1 cellular context compared by ENCODE assay signal in genomic region chr16:57341441-57342303, GRCh38.
A peak's percentile ranks its signal among the peaks of the same experiment; 100 is the strongest.
TF ChIP-seq lines count a peak whose summit lies in the region.

No MANE protein-coding gene starts in this region.

TF ChIP-seq in HEK293, 187 proteins besides CTCF, POLR2A, EP300 and RAD21 (continues in another document):
- TF ChIP-seq ZNF10 (tag by site-specific recombination; IDR thresholded peaks at IDR 0.05) (0 out of 2 replicates have a peak, but pooled peaks have one; percentile 11), SP7 (tag by site-specific recombination; IDR thresholded peaks at IDR 0.05) (peak; percentile 51; the same call in 1 of the 2 replicates), BCL6B (tag by site-specific recombination; IDR thresholded peaks at IDR 0.05) (no peak), ZNF510 (tag by site-specific recombination; IDR thresholded peaks at IDR 0.05; ENCODE audit: insufficient replicate concordance) (no peak), ZNF404 (tag by site-specific recombination; IDR thresholded peaks at IDR 0.05) (no peak), TCF7L2 (IDR thresholded peaks at IDR 0.05; ENCODE audit: borderline replicate concordance, low read depth, low read length) (no peak), ZNF239 (tag by site-specific recombination; IDR thresholded peaks at IDR 0.05) (no peak), ZNF18 (tag by site-specific recombination; IDR thresholded peaks at IDR 0.05) (no peak), ZNF48 (tag by site-specific recombination; IDR thresholded peaks at IDR 0.05) (no peak), KLF7 (tag by site-specific recombination; IDR thresholded peaks at IDR 0.05; ENCODE audit: borderline replicate concordance) (no peak), ZNF16 (tag by site-specific recombination; IDR thresholded peaks at IDR 0.05; ENCODE audit: low read depth) (no peak), KLF10 (tag by site-specific recombination; IDR thresholded peaks at IDR 0.05) (no peak), ZNF521 (tag by site-specific recombination; IDR thresholded peaks at IDR 0.05) (no peak), GLI4 (tag by site-specific recombination; IDR thresholded peaks at IDR 0.05) (no peak), ZFP3 (tag by site-specific recombination; IDR thresholded peaks at IDR 0.05; ENCODE audit: low read depth) (no peak), ZBTB1 (tag by site-specific recombination; IDR thresholded peaks at IDR 0.05) (no peak), ZNF140 (tag by site-specific recombination; IDR thresholded peaks at IDR 0.05) (no peak), ZNF843 (tag by site-specific recombination; IDR thresholded peaks at IDR 0.05) (0 out of 2 replicates have a peak, but pooled peaks have one; percentile 17), ZNF311 (tag by site-specific recombination; IDR thresholded peaks at IDR 0.05; ENCODE audit: borderline replicate concordance) (no peak), ZNF266 (tag by site-specific recombination; IDR thresholded peaks at IDR 0.05; ENCODE audit: low read depth) (no peak), ZNF121 (tag by site-specific recombination; IDR thresholded peaks at IDR 0.05) (no peak), HOXD13 (CRISPR knock-in tag; IDR thresholded peaks at IDR 0.05; ENCODE audit: borderline replicate concordance) (no peak; the same call in 1 of the 2 replicates), KLF1 (tag by site-specific recombination; IDR thresholded peaks at IDR 0.05) (no peak), ZNF174 (tag by site-specific recombination; IDR thresholded peaks at IDR 0.05) (no peak), ZNF112 (tag by site-specific recombination; IDR thresholded peaks at IDR 0.05) (no peak), ZNF350 (tag by site-specific recombination; IDR thresholded peaks at IDR 0.05) (peak; percentile 85), ZNF548 (tag by site-specific recombination; IDR thresholded peaks at IDR 0.05) (no peak), PRDM4 (tag by site-specific recombination; IDR thresholded peaks at IDR 0.05) (no peak), ZNF202 (tag by site-specific recombination; IDR thresholded peaks at IDR 0.05; ENCODE audit: borderline replicate concordance) (no peak), ZNF37A (tag by site-specific recombination; IDR thresholded peaks at IDR 0.05) (no peak), RBAK (tag by site-specific recombination; IDR thresholded peaks at IDR 0.05) (no peak), ZNF292 (tag by site-specific recombination; IDR thresholded peaks at IDR 0.05; ENCODE audit: borderline replicate concordance, low read depth) (no peak), ZNF184 (tag by site-specific recombination; IDR thresholded peaks at IDR 0.05) (no peak), OSR2 (tag by site-specific recombination; IDR thresholded peaks at IDR 0.05) (no peak; the same call in 1 of the 2 replicates), ZNF664 (tag by site-specific recombination; IDR thresholded peaks at IDR 0.05) (no peak), ZNF138 (tag by site-specific recombination; IDR thresholded peaks at IDR 0.05; ENCODE audit: borderline replicate concordance) (no peak), ZNF501 (tag by site-specific recombination; IDR thresholded peaks at IDR 0.05) (no peak), ZXDB (tag by site-specific recombination; IDR thresholded peaks at IDR 0.05) (0 out of 2 replicates have a peak, but pooled peaks have one; percentile 33), PRDM10 (tag by site-specific recombination; IDR thresholded peaks at IDR 0.05) (peak; percentile 44), BCL11A (tag by site-specific recombination; IDR thresholded peaks at IDR 0.05; ENCODE audit: low read depth) (no peak), HOXC10 (CRISPR knock-in tag; IDR thresholded peaks at IDR 0.05) (no peak), ZNF324 (tag by site-specific recombination; IDR thresholded peaks at IDR 0.05) (no peak), ZNF19 (tag by site-specific recombination; IDR thresholded peaks at IDR 0.05; ENCODE audit: low read depth) (no peak)
- TF ChIP-seq, protein P1, sequence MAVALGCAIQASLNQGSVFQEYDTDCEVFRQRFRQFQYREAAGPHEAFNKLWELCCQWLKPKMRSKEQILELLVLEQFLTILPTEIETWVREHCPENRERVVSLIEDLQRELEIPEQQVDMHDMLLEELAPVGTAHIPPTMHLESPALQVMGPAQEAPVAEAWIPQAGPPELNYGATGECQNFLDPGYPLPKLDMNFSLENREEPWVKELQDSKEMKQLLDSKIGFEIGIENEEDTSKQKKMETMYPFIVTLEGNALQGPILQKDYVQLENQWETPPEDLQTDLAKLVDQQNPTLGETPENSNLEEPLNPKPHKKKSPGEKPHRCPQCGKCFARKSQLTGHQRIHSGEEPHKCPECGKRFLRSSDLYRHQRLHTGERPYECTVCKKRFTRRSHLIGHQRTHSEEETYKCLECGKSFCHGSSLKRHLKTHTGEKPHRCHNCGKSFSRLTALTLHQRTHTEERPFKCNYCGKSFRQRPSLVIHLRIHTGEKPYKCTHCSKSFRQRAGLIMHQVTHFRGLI (tag by site-specific recombination; IDR thresholded peaks at IDR 0.05), result no peak
- TF ChIP-seq, protein P2, sequence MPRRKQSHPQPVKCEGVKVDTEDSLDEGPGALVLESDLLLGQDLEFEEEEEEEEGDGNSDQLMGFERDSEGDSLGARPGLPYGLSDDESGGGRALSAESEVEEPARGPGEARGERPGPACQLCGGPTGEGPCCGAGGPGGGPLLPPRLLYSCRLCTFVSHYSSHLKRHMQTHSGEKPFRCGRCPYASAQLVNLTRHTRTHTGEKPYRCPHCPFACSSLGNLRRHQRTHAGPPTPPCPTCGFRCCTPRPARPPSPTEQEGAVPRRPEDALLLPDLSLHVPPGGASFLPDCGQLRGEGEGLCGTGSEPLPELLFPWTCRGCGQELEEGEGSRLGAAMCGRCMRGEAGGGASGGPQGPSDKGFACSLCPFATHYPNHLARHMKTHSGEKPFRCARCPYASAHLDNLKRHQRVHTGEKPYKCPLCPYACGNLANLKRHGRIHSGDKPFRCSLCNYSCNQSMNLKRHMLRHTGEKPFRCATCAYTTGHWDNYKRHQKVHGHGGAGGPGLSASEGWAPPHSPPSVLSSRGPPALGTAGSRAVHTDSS (tag by site-specific recombination; IDR thresholded peaks at IDR 0.05), result no peak
- TF ChIP-seq, protein P3, sequence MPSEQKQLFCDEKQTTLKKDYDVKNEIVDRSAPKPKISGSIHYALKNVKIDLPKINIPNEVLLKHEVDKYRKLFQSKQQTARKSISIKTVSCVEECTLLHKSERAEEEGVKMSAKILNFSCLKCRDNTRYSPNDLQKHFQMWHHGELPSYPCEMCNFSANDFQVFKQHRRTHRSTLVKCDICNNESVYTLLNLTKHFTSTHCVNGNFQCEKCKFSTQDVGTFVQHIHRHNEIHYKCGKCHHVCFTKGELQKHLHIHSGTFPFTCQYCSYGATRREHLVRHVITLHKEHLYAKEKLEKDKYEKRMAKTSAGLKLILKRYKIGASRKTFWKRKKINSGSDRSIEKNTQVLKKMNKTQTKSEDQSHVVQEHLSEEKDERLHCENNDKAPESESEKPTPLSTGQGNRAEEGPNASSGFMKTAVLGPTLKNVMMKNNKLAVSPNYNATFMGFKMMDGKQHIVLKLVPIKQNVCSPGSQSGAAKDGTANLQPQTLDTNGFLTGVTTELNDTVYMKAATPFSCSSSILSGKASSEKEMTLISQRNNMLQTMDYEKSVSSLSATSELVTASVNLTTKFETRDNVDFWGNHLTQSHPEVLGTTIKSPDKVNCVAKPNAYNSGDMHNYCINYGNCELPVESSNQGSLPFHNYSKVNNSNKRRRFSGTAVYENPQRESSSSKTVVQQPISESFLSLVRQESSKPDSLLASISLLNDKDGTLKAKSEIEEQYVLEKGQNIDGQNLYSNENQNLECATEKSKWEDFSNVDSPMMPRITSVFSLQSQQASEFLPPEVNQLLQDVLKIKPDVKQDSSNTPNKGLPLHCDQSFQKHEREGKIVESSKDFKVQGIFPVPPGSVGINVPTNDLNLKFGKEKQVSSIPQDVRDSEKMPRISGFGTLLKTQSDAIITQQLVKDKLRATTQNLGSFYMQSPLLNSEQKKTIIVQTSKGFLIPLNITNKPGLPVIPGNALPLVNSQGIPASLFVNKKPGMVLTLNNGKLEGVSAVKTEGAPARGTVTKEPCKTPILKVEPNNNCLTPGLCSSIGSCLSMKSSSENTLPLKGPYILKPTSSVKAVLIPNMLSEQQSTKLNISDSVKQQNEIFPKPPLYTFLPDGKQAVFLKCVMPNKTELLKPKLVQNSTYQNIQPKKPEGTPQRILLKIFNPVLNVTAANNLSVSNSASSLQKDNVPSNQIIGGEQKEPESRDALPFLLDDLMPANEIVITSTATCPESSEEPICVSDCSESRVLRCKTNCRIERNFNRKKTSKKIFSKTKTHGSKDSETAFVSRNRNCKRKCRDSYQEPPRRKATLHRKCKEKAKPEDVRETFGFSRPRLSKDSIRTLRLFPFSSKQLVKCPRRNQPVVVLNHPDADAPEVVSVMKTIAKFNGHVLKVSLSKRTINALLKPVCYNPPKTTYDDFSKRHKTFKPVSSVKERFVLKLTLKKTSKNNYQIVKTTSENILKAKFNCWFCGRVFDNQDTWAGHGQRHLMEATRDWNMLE (tag by site-specific recombination; conservative IDR thresholded peaks at IDR 0.05; ENCODE audit: low read depth), result no peak
- TF ChIP-seq, protein P4, sequence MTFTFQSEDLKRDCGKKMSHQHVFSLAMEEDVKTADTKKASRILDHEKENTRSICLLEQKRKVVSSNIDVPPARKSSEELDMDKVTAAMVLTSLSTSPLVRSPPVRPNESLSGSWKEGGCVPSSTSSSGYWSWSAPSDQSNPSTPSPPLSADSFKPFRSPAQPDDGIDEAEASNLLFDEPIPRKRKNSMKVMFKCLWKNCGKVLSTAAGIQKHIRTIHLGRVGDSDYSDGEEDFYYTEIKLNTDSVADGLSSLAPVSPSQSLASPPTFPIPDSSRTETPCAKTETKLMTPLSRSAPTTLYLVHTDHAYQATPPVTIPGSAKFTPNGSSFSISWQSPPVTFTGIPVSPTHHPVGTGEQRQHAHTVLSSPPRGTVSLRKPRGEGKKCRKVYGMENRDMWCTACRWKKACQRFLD (tag by site-specific recombination; IDR thresholded peaks at IDR 0.05), result no peak
